14 cellular contexts compared by ENCODE assay signal in the genomic region with DNA sequence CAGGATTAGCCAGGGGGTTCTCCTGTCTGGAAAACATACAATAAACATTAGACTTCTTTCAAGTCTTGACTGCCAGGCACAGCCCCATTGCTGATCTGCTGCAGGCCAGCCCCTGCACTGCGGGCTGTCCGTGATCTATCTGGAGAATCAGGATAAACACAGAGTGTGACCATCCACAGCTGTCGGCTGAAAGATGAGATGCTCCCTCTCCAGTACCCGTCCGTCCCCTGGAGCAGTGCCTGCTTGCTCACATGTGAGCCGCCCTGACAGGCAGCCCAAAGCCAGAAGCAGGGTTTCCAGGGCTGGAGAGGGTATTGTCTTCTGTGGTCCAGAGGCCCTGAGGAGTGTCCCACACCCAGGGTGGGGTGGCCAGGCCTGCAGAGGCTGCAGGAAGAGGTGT. TPM values are rescaled to one million over a fixed set of nuclear protein-coding genes. Genes with fewer than 3 reads are reported as not detected.
DNase-seq lines count a peak whose midpoint lies in the region; ATAC-seq, FAIRE-seq and TF ChIP-seq lines count a peak whose summit lies in the region.
"Had no signal": no experiment of that assay in that cellular context is flagged by ENCODE, and none has a peak within 500 bp of the region (broad histone marks: within the 10 kb centered on the region; RNA-seq: fewer than 3 reads in every experiment).

No MANE protein-coding gene starts in this region.

- H3K9ac ChIP-seq in HepG2 (ENCODE audit: insufficient read depth, low read depth, low read length): no peak overlapping the region

- TF ChIP-seq RAD21 in HepG2 (CRISPR knock-in tag; IDR thresholded peaks at IDR 0.05): no peak

- no TSS peak for BruUV-seq in HepG2 (replicated peaks; lab: Mats Ljungman, UMichigan)

- H3K9me3 ChIP-seq in right cardiac atrium (ENCODE audit: control insufficient read depth, low read length) (no peaks in the 10 kb centered on the region), right atrium auricular region (no peaks in the 10 kb centered on the region), HepG2 (ENCODE audit: low read length) (no peaks in the 10 kb centered on the region), vagina (no peaks in the 10 kb centered on the region)
- H3K9me3 ChIP-seq: neutrophil had no signal

- H3K27me3 ChIP-seq in right cardiac atrium (ENCODE audit: control insufficient read depth, insufficient read depth): no peaks in the 10 kb centered on the region
- no peaks in the 10 kb centered on the region for H3K27me3 ChIP-seq in right atrium auricular region
- H3K27me3 ChIP-seq in HepG2 (ENCODE audit: control insufficient read depth in 1 of 2, insufficient read depth in 2 of 2, low read length in 2 of 2): peaks cover 8 to 22% of the 10 kb centered on the region in 2 experiments; a peak in 4 of 5 replicates
- no peaks in the 10 kb centered on the region for H3K27me3 ChIP-seq in vagina
- H3K27me3 ChIP-seq: neutrophil had no signal

- FAIRE-seq in HepG2 (lab: Jason Lieb, UNC): no peak
- FAIRE-seq: frontal cortex had no signal

- H3K4me1 ChIP-seq in right cardiac atrium (ENCODE audit: control insufficient read depth, insufficient read depth, low read length) (no peaks in the 10 kb centered on the region), right atrium auricular region (peaks cover 3 to 26% of the 10 kb centered on the region in 2 donors), HepG2 (ENCODE audit: insufficient read depth, low read length) (peaks cover 26% of the 10 kb centered on the region), vagina (peaks cover 69% of the 10 kb centered on the region)

- TF ChIP-seq EP300 in HepG2 (IDR thresholded peaks at IDR 0.05; ENCODE audit: low read depth in 2 of 2, low read length in 2 of 2) (no peak), HepG2 (CRISPR knock-in tag; IDR thresholded peaks at IDR 0.05; ENCODE audit: borderline replicate concordance) (no peak)

- TF ChIP-seq CTCF in right atrium auricular region (IDR thresholded peaks at IDR 0.05): no peak
- no peak for TF ChIP-seq CTCF in HepG2 (CRISPR knock-in tag; IDR thresholded peaks at IDR 0.05)
- no peak for TF ChIP-seq CTCF in vagina (IDR thresholded peaks at IDR 0.05)

- H3K36me3 ChIP-seq in right atrium auricular region: no peaks in the 10 kb centered on the region
- no peaks in the 10 kb centered on the region for H3K36me3 ChIP-seq in HepG2 (replicated peaks in 1 of 2; ENCODE audit: control insufficient read depth in 1 of 2, insufficient read depth in 2 of 2, low read length in 2 of 2)
- H3K36me3 ChIP-seq in vagina: no peaks in the 10 kb centered on the region
- H3K36me3 ChIP-seq: neutrophil had no signal

- peak; percentile 14 to 65 (median 63) for DNase-seq in right cardiac atrium
- DNase-seq in right atrium auricular region (ENCODE audit: low spot score): no peak
- DNase-seq in HepG2 (ENCODE audit: low spot score): no peak
- no peak for DNase-seq in vagina (ENCODE audit: extremely low spot score in 2 of 2)
- no peak for DNase-seq in DMS53 (lab: John Stamatoyannopoulos, UW)
- DNase-seq: C1 segment of cervical spinal cord; stimulated activated CD4-positive, alpha-beta T cell treated with anti-CD3 and anti-CD28 coated beads, Interleukin-1b, Interleukin-23, amount 100 ng/mL, for 48 hours had no signal

- 69% methylated on average over 6 of the region's 6 CpGs for WGBS in right cardiac atrium
- WGBS in HepG2 (ENCODE audit: low lambda C conversion rate): 27% methylated on average over 5 of the region's 6 CpGs

- H3K4me3 ChIP-seq in right cardiac atrium (ENCODE audit: low read length): no peak overlapping the region
- H3K4me3 ChIP-seq in right atrium auricular region: no peak overlapping the region
- no peak overlapping the region for H3K4me3 ChIP-seq in HepG2 (replicated peaks in 1 of 3; ENCODE audit: insufficient read depth in 1 of 3, low read depth in 2 of 3, low read length in 3 of 3)
- H3K4me3 ChIP-seq in vagina: no peak overlapping the region

- ATAC-seq in right cardiac atrium (peak in 1 of 2 donors; percentile 5), SK-N-SH treated with all-trans-retinoic acid at 6 μM for 48 hours (peak; percentile 73), HepG2 (peak; percentile 12), esophagus mucosa (no peak), HG03565 (IDR thresholded peaks at IDR 0.05; ENCODE audit: unreplicated experiment) (no peak)
- ATAC-seq: activated naive CD4-positive, alpha-beta T cell treated with anti-CD3 and anti-CD28 coated beads, Interleukin-2, amount 50 U/mL, for 72 hours; stimulated activated memory B cell treated with anti-CD40 and anti-IgM and Interleukin-4, amounts not matched to agents 10 μg/mL and 1 μg/mL and 100 μg/mL, for 72 hours had no signal

- in situ Hi-C loops in HepG2 (cut with HindIII; ENCODE audit: extremely low pct_ligation_motif_present, low pct_unique_long_range_greater_than_20kb): no loop called here

- CTCF ChIA-PET in HepG2 (lab: Yijun Ruan, JAX; ENCODE audit: low intra/inter-chr PET ratio, low total read pairs): no interaction called here

- TF ChIP-seq POLR2A in HepG2 (IDR thresholded peaks at IDR 0.05; ENCODE audit: insufficient read depth in 1 of 2, low read depth in 2 of 2, low read length in 2 of 2) (no peak), vagina (IDR thresholded peaks at IDR 0.05) (no peak)

- intact Hi-C loops in right cardiac atrium (cut with DNase I) (no loop called here), HepG2 (cut with micrococcal nuclease; ENCODE audit: unreplicated experiment) (no loop called here), vagina (cut with DNase I) (loop anchor here (10.0 kb wide), 1 partner anchor 2002 kb away; a partner anchor contains a TSS)

- H3K4me2 ChIP-seq in HepG2 (ENCODE audit: low read depth, low read length): no peak overlapping the region

- H4K20me1 ChIP-seq in HepG2 (ENCODE audit: insufficient read depth, low read length): no peaks in the 10 kb centered on the region

- H3K79me2 ChIP-seq in HepG2 (ENCODE audit: insufficient read depth, low read length): no peaks in the 10 kb centered on the region

- no peak overlapping the region for H3K27ac ChIP-seq in right cardiac atrium (ENCODE audit: low read length)
- peak overlapping the region in 1 of 2 donors; percentile 23 for H3K27ac ChIP-seq in right atrium auricular region
- H3K27ac ChIP-seq in HepG2 (ENCODE audit: extremely low read length, insufficient read depth, low read length): no peak overlapping the region
- H3K27ac ChIP-seq in vagina: peak overlapping the region; percentile 82
- H3K27ac ChIP-seq: neutrophil had no signal

- no peak overlapping the region for H2AFZ ChIP-seq in HepG2 (ENCODE audit: low read length)

- POLR2A ChIA-PET in HepG2 (lab: Yijun Ruan, JAX): no interaction called here

TF ChIP-seq in SK-N-SH treated with all-trans-retinoic acid at 6 μM for 48 hours, 23 proteins besides CTCF, POLR2A, EP300 and RAD21:
- TF ChIP-seq RARB (CRISPR knock-in tag; IDR thresholded peaks at IDR 0.05) (no peak), TCF4 (CRISPR knock-in tag; IDR thresholded peaks at IDR 0.05; ENCODE audit: borderline replicate concordance) (peak; percentile 39; the same call in 1 of the 2 replicates)
TF ChIP-seq in SK-N-SH treated with all-trans-retinoic acid at 6 μM for 48 hours: peak in this region for 1.

TF ChIP-seq in HepG2, 621 proteins besides CTCF, POLR2A, EP300 and RAD21 (continues in another document):
- no peak for TF ChIP-seq PAX8 (CRISPR knock-in tag; IDR thresholded peaks at IDR 0.05; ENCODE audit: borderline replicate concordance)
- TF ChIP-seq, protein P1, sequence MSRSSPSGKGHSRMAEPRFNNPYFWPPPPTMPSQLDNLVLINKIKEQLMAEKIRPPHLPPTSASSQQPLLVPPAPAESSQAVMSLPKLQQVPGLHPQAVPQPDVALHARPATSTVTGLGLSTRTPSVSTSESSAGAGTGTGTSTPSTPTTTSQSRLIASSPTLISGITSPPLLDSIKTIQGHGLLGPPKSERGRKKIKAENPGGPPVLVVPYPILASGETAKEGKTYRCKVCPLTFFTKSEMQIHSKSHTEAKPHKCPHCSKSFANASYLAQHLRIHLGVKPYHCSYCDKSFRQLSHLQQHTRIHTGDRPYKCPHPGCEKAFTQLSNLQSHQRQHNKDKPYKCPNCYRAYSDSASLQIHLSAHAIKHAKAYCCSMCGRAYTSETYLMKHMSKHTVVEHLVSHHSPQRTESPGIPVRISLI (CRISPR knock-in tag; IDR thresholded peaks at IDR 0.05; ENCODE audit: borderline replicate concordance): no peak
- no peak for TF ChIP-seq CENPX (CRISPR knock-in tag; IDR thresholded peaks at IDR 0.05)
- TF ChIP-seq ZNF432 (CRISPR knock-in tag; IDR thresholded peaks at IDR 0.05; ENCODE audit: borderline replicate concordance): no peak
- no peak for TF ChIP-seq GATAD1 (CRISPR knock-in tag; IDR thresholded peaks at IDR 0.05)

RNA-seq across cellular contexts. Expression of a gene that starts 46.1 kb away (rescaled TPM):
- total RNA-seq in right cardiac atrium: 100 to 1,000 TPM in 1 of 4 donors, 10 to 100 TPM in 3; 38.9 to 128 (median 56.6) TPM
- 46.4 TPM for polyA plus RNA-seq in right cardiac atrium
- total RNA-seq in right atrium auricular region: 100 to 1,000 TPM in 1 of 2 donors, 10 to 100 TPM in 1; 54.0 to 116 TPM
- 2.3 and 3.4 TPM in 2 replicates for total RNA-seq in HepG2 (2016; rRNA removed; fragmentation: Illumina TruSeq; extraction: Trizol)
- 0.53 and 0.61 TPM in 2 replicates for total RNA-seq in HepG2 (2016; cell fraction: cytosol; rRNA removed; fragmentation: Illumina TruSeq; extraction: Trizol; ENCODE audit: low read depth)
- 2.2 and 4.1 TPM in 2 replicates for total RNA-seq in HepG2 (2016; cell fraction: insoluble cytoplasmic fraction; rRNA removed; fragmentation: Illumina TruSeq; extraction: Trizol)
- 1.3 and 1.4 TPM in 2 replicates for total RNA-seq in HepG2 (2016; cell fraction: membrane; rRNA removed; fragmentation: Illumina TruSeq; extraction: Trizol)
- 3.7 and 5.1 TPM in 2 replicates for total RNA-seq in HepG2 (2016; cell fraction: nucleus; rRNA removed; fragmentation: Illumina TruSeq; extraction: Trizol)
- 18.1 and 20.1 TPM in 2 replicates for polyA plus RNA-seq in HepG2 (2011; rRNA removed)
- polyA plus RNA-seq in HepG2 (2011; cell fraction: cytosol; rRNA removed): 10.9 and 11.2 TPM in 2 replicates
- 37.0 and 47.3 TPM in 2 replicates for polyA plus RNA-seq in HepG2 (2011; cell fraction: nucleus; rRNA removed)
- polyA plus RNA-seq in HepG2 (2012): 25.1 and 31.2 TPM in 2 replicates
- 0.21 and 0.26 TPM in 2 replicates for polyA plus RNA-seq in HepG2 (2016; cell fraction: cytosol; fragmentation: Illumina TruSeq; extraction: Trizol; ENCODE audit: low read depth)
- polyA plus RNA-seq in HepG2 (2016; cell fraction: insoluble cytoplasmic fraction; fragmentation: Illumina TruSeq; extraction: Trizol; ENCODE audit: low read depth): 2.0 and 2.4 TPM in 2 replicates
- 0.46 and 0.51 TPM in 2 replicates for polyA plus RNA-seq in HepG2 (2016; cell fraction: membrane; fragmentation: Illumina TruSeq; extraction: Trizol; ENCODE audit: low read depth)
- 3.9 and 4.9 TPM in 2 replicates for polyA plus RNA-seq in HepG2 (2016; cell fraction: nucleus; fragmentation: Illumina TruSeq; extraction: Trizol; ENCODE audit: insufficient read depth, low read depth)
- polyA minus RNA-seq in HepG2 (2011; rRNA and poly(A)+ RNA removed; ENCODE audit: low replicate concordance): 62.9 and 84.8 TPM in 2 replicates
- 27.1 and 28.7 TPM in 2 replicates for polyA minus RNA-seq in HepG2 (2011; cell fraction: cytosol; rRNA and poly(A)+ RNA removed)
- 47.9 and 53.6 TPM in 2 replicates for polyA minus RNA-seq in HepG2 (2011; cell fraction: nucleus; rRNA and poly(A)+ RNA removed)
- total RNA-seq in vagina: 213 TPM
- 166 TPM for total RNA-seq in esophagus mucosa

Comparison
In these comparisons a context has a peak if more than half of its experiments do, and no peak if none do; other contexts are left out.
1. DNase-seq: peak in right cardiac atrium (3 of 3); none in right atrium auricular region (single experiment), HepG2 (single experiment), vagina (0 of 2) and DMS53 (single experiment).
2. ATAC-seq: peak in SK-N-SH treated with all-trans-retinoic acid at 6 μM for 48 hours (single experiment) and HepG2 (single experiment); none in esophagus mucosa (single experiment) and HG03565 (single experiment).
3. RNA of a gene that starts 46.1 kb away (total RNA-seq): 213 TPM in vagina (single experiment), 166 TPM in esophagus mucosa (single experiment), 54.0 to 116 TPM in right atrium auricular region and 38.9 to 128 TPM in right cardiac atrium; 0.53 to 5.1 TPM in HepG2; every median in the first group is over 4 times any median in the second.